In the genomic region with DNA sequence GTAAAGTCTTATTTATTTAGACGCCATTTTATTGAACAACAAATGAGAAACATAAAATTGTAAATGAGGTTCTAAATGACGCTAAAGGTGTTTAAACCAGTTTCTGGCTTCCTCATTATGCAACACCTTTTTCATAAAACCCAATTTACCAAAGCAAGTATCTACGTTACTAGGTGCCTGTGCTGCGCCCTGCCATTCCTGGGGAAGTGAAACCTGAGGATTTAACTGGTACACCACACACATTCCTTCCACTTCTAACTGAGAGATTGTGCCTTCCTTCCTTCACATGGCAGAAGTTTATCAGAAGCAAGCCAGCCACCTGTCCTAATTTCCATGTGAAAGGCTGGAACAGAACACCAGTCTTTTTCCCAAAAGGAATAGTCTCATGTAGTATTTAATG, we compare ENCODE assay signal across 16 cellular contexts.
"Had no signal": no experiment of that assay in that cellular context is flagged by ENCODE, and none has a peak within 500 bp of the region (broad histone marks: within the 10 kb centered on the region; RNA-seq: fewer than 3 reads in every experiment).

No MANE protein-coding gene starts in this region.

- H3K9me3 ChIP-seq: mucosa of descending colon, sigmoid colon, upper lobe of left lung had no signal

- H3K36me3 ChIP-seq: sigmoid colon, upper lobe of left lung had no signal

- H3K27ac Mint-ChIP-seq: activated naive CD4-positive, alpha-beta T cell treated with anti-CD3 and anti-CD28 coated beads, Interleukin-2, amount 50 U/mL, for 24 hours; immature natural killer cell; nephron had no signal

- DNase-seq: activated CD4-positive, alpha-beta T cell treated with anti-CD3 and anti-CD28 coated beads, Interleukin-2, amount 50 U/mL, for 1 hour; activated T-cell treated with anti-CD3 and anti-CD28 coated beads, Interleukin-2, amount 50 U/mL, for 1 hour; caudate nucleus; effector memory CD8-positive, alpha-beta T cell; immature natural killer cell; left cardiac atrium; mucosa of descending colon; occipital lobe; sigmoid colon; stimulated activated CD4-positive, alpha-beta T cell treated with anti-CD3 and anti-CD28 coated beads, Interleukin-12 subunit alpha, Interleukin-12 subunit beta, amount 100 ng/mL, for 4 hours; stimulated activated naive CD4-positive, alpha-beta T cell; T-helper 2 cell; upper lobe of left lung had no signal

- H3K4me3 Mint-ChIP-seq: activated naive CD4-positive, alpha-beta T cell treated with anti-CD3 and anti-CD28 coated beads, Interleukin-2, amount 50 U/mL, for 24 hours; effector memory CD8-positive, alpha-beta T cell; immature natural killer cell; nephron had no signal

- H3K4me1 ChIP-seq: sigmoid colon, upper lobe of left lung had no signal

- H3K9me3 Mint-ChIP-seq: activated naive CD4-positive, alpha-beta T cell treated with anti-CD3 and anti-CD28 coated beads, Interleukin-2, amount 50 U/mL, for 24 hours; effector memory CD8-positive, alpha-beta T cell; immature natural killer cell had no signal

- H3K4me3 ChIP-seq: mucosa of descending colon, sigmoid colon, upper lobe of left lung had no signal

- H3K27me3 ChIP-seq: sigmoid colon, upper lobe of left lung had no signal

- H3K27ac ChIP-seq: epithelial cell of prostate, sigmoid colon, upper lobe of left lung had no signal

- H3K27me3 Mint-ChIP-seq: activated naive CD4-positive, alpha-beta T cell treated with anti-CD3 and anti-CD28 coated beads, Interleukin-2, amount 50 U/mL, for 24 hours; effector memory CD8-positive, alpha-beta T cell had no signal

- H3K4me1 Mint-ChIP-seq: nephron had no signal

- ATAC-seq: effector memory CD8-positive, alpha-beta T cell; left cardiac atrium; mucosa of descending colon had no signal
